8 cellular contexts compared by ENCODE assay signal in genomic region chr20:64119681-64120341, GRCh38. TPM values are rescaled to one million over a fixed set of nuclear protein-coding genes. Genes with fewer than 3 reads are reported as not detected.
DNase-seq lines count a peak whose midpoint lies in the region; ATAC-seq and TF ChIP-seq lines count a peak whose summit lies in the region.

No MANE protein-coding gene starts in this region.

- H3K27ac Mint-ChIP-seq in endodermal cell: no peak overlapping the region

- H3K9ac ChIP-seq in endodermal cell (ENCODE audit: extremely low read depth, low read length, poor library complexity, severe bottlenecking): no peak overlapping the region
- no peak overlapping the region for H3K9ac ChIP-seq in parathyroid adenoma

- TF ChIP-seq CTCF in GM12864 (IDR thresholded peaks at IDR 0.05; ENCODE audit: low read depth, low read length, missing control alignments) (no peak), Panc1 (IDR thresholded peaks at IDR 0.05) (no peak), endodermal cell (conservative IDR thresholded peaks at IDR 0.05) (no peak), parathyroid adenoma (IDR thresholded peaks at IDR 0.05) (no peak)

- 80 to 83% methylated on average over 7 to 12 of the region's 14 CpGs for WGBS in endodermal cell (ENCODE audit: insufficient coverage in 1 of 2, insufficient read length in 1 of 2), 2 experiments

- H3K27me3 ChIP-seq in Panc1 (ENCODE audit: control insufficient read depth, insufficient read depth, low read length) (peaks cover 13% of the 10 kb centered on the region), endodermal cell (ENCODE audit: control insufficient read depth, insufficient read depth, low read length, poor library complexity, severe bottlenecking) (peaks cover 33% of the 10 kb centered on the region), parathyroid adenoma (ENCODE audit: control insufficient read depth, insufficient read depth, low read length) (no peaks in the 10 kb centered on the region)

- H3K4me1 ChIP-seq in Panc1 (ENCODE audit: control insufficient read depth, insufficient read depth, low read length): peaks cover 2% of the 10 kb centered on the region; the same call in 1 of the 2 replicates
- no peaks in the 10 kb centered on the region for H3K4me1 ChIP-seq in endodermal cell (ENCODE audit: control insufficient read depth, insufficient read depth, low read length)
- H3K4me1 ChIP-seq in parathyroid adenoma: peaks cover 25% of the 10 kb centered on the region

- H3K9me3 Mint-ChIP-seq in endodermal cell: no peaks in the 10 kb centered on the region

- H3K4me2 ChIP-seq in parathyroid adenoma (ENCODE audit: low read length): peak overlapping the region; percentile 16

- CTCF ChIA-PET in Panc1 (lab: Charles Lee): interaction anchor here (0.5 to 1.1 kb wide), 6 partner anchors 10 to 338 kb away, joined by 3 to 6 read pairs (median 5); partner anchors contain the start of gene LKAAEAR1

- H3K4me3 ChIP-seq in GM12864 (ENCODE audit: low read depth, low read length): 0 out of 2 replicates have a peak overlapping the region, but pooled peaks have one; percentile 2
- no peak overlapping the region for H3K4me3 ChIP-seq in Panc1 (ENCODE audit: low read depth in 2 of 2, low read length in 2 of 2)
- no peak overlapping the region for H3K4me3 ChIP-seq in endodermal cell (ENCODE audit: low read length)
- no peak overlapping the region for H3K4me3 ChIP-seq in parathyroid adenoma (ENCODE audit: low read depth, low read length)

- DNase-seq in GM12864 (ENCODE audit: low read depth) (no peak), Panc1 (ENCODE audit: low read depth, low spot score) (no peak), endodermal cell (peak; percentile 50), HPDE6-E6E7 (ENCODE audit: extremely low spot score) (no peak), foreskin melanocyte (no peak)

- ATAC-seq in Panc1 (peak; percentile 61), GM21786 (IDR thresholded peaks at IDR 0.05; ENCODE audit: unreplicated experiment) (no peak), GM18858 (IDR thresholded peaks at IDR 0.05; ENCODE audit: unreplicated experiment) (no peak)

- H3K9me3 ChIP-seq in Panc1 (ENCODE audit: control insufficient read depth, insufficient read depth, low read depth, low read length) (no peaks in the 10 kb centered on the region), endodermal cell (ENCODE audit: control insufficient read depth, low read length) (no peaks in the 10 kb centered on the region), parathyroid adenoma (ENCODE audit: control insufficient read depth, low read length) (no peaks in the 10 kb centered on the region)

- POLR2A ChIA-PET in Panc1 (lab: Charles Lee): no interaction called here

- no peak overlapping the region for H3K4me3 Mint-ChIP-seq in endodermal cell

- H3K27ac ChIP-seq in Panc1 (ENCODE audit: low read length) (no peak overlapping the region), endodermal cell (ENCODE audit: low read depth, low read length) (no peak overlapping the region), parathyroid adenoma (peak overlapping the region; percentile 85)

- H3K36me3 Mint-ChIP-seq in endodermal cell (ENCODE audit: low read depth): no peaks in the 10 kb centered on the region

- in situ Hi-C loops in Panc1 (cut with HindIII; ENCODE audit: low pct_unique_long_range_greater_than_20kb, low sequenced_read_pairs): no loop called here

- BruUV-seq in Panc1 (replicated peaks; lab: Mats Ljungman, UMichigan): no TSS peak

- peak overlapping the region; percentile 54 for H2AFZ ChIP-seq in parathyroid adenoma

- H3K79me2 ChIP-seq in parathyroid adenoma: peaks cover 8% of the 10 kb centered on the region

- H3K27me3 Mint-ChIP-seq in endodermal cell (ENCODE audit: insufficient read depth): peaks cover 30% of the 10 kb centered on the region

- no peaks in the 10 kb centered on the region for H3K36me3 ChIP-seq in Panc1 (ENCODE audit: control insufficient read depth, insufficient read depth, low read length)
- H3K36me3 ChIP-seq in endodermal cell (ENCODE audit: control insufficient read depth, insufficient read depth, low read length): no peaks in the 10 kb centered on the region
- H3K36me3 ChIP-seq in parathyroid adenoma (ENCODE audit: control insufficient read depth, insufficient read depth, low read length): no peaks in the 10 kb centered on the region

- intact Hi-C loops in Panc1 (cut with micrococcal nuclease; ENCODE audit: unreplicated experiment): no loop called here

- H3K4me1 Mint-ChIP-seq in endodermal cell: no peaks in the 10 kb centered on the region

RNA-seq across cellular contexts. Expression of gene NPBWR2, which starts 12.4 kb away (rescaled TPM):
- total RNA-seq in Panc1 (2021; ENCODE audit: unreplicated experiment) (not detected), endodermal cell (not detected)
- polyA plus RNA-seq in Panc1 (2012; ENCODE audit: insufficient read length): not detected
- not detected for polyA plus RNA-seq in endodermal cell (2013, experiment 1 of 2)
- not detected for polyA plus RNA-seq in endodermal cell (2013, experiment 2 of 2)

RNA-seq across cellular contexts. Expression of gene LKAAEAR1, which starts 35.6 kb away (rescaled TPM):
- total RNA-seq in Panc1 (2021; ENCODE audit: unreplicated experiment): 0.67 TPM
- polyA plus RNA-seq in Panc1 (2012; ENCODE audit: insufficient read length): 0.94 TPM
- total RNA-seq in endodermal cell: not detected
- not detected for polyA plus RNA-seq in endodermal cell (2013, experiment 1 of 2)
- polyA plus RNA-seq in endodermal cell (2013, experiment 2 of 2): not detected

RNA-seq across cellular contexts. Expression of gene OPRL1, which starts 39.9 kb away (rescaled TPM):
- total RNA-seq in Panc1 (2021; ENCODE audit: unreplicated experiment) (3.9 TPM), endodermal cell (1 to 10 TPM; 4.1 to 5.5 TPM)
- polyA plus RNA-seq in Panc1 (2012; ENCODE audit: insufficient read length): 9.5 TPM
- polyA plus RNA-seq in endodermal cell (2013, experiment 1 of 2): 3.0 TPM
- polyA plus RNA-seq in endodermal cell (2013, experiment 2 of 2): 2.8 TPM

RNA-seq across cellular contexts. Expression of gene RGS19, which starts 40.5 kb away (rescaled TPM):
- total RNA-seq in Panc1 (2021; ENCODE audit: unreplicated experiment) (32.0 TPM), endodermal cell (10 to 100 TPM; 14.6 to 15.8 TPM)
- polyA plus RNA-seq in Panc1 (2012; ENCODE audit: insufficient read length): 41.4 TPM
- 10.7 TPM for polyA plus RNA-seq in endodermal cell (2013, experiment 1 of 2)
- 10.8 TPM for polyA plus RNA-seq in endodermal cell (2013, experiment 2 of 2)

RNA-seq across cellular contexts. Expression of gene MYT1, which starts 44.4 kb away (rescaled TPM):
- total RNA-seq in Panc1 (2021; ENCODE audit: unreplicated experiment): 0.41 TPM
- polyA plus RNA-seq in Panc1 (2012; ENCODE audit: insufficient read length): 0.48 TPM
- 1 to 10 TPM; 2.4 to 4.5 TPM for total RNA-seq in endodermal cell
- polyA plus RNA-seq in endodermal cell (2013, experiment 1 of 2): 9.6 TPM
- polyA plus RNA-seq in endodermal cell (2013, experiment 2 of 2): 8.4 TPM
